ENCODE assay signal across 8 cellular contexts in genomic region chr1:27668808-27669723, GRCh38. TPM values are rescaled to one million over a fixed set of nuclear protein-coding genes. Genes with fewer than 3 reads are reported as not detected.
DNase-seq lines count a peak whose midpoint lies in the region; ATAC-seq and TF ChIP-seq lines count a peak whose summit lies in the region.

No MANE protein-coding gene starts in this region.

- TF ChIP-seq RAD21 in SK-N-SH (IDR thresholded peaks at IDR 0.05; ENCODE audit: low read length) = peak; percentile 74

- H3K9me3 Mint-ChIP-seq in IgD-negative memory B cell = no peaks in the 10 kb centered on the region

- POLR2A ChIA-PET in SK-N-SH (lab: Yijun Ruan, JAX) = no interaction called here

- H3K27me3 ChIP-seq in SK-N-SH (ENCODE audit: insufficient read depth) (no peaks in the 10 kb centered on the region), transverse colon (no peaks in the 10 kb centered on the region)

- WGBS in SK-N-SH (ENCODE audit: low lambda C conversion rate) = 11% methylated on average over 34 of the region's 36 CpGs
- 13 to 40% methylated on average over 9 to 36 of the region's 36 CpGs for WGBS in transverse colon (ENCODE audit: low coverage in 1 of 2), 2 donors

- TF ChIP-seq POLR2A in transverse colon (IDR thresholded peaks at IDR 0.05) = no peak

- peak; percentile 31 for DNase-seq in DMS114 treated with DMSO at 0.1 percent for 48 hours (lab: John Stamatoyannopoulos, UW; ENCODE audit: unreplicated experiment)
- DNase-seq in SK-N-SH = peak; percentile 85
- DNase-seq in activated naive CD4-positive, alpha-beta T cell treated with Interleukin-2 at 50 U/mL for 16 hours = peak; percentile 89
- peak; percentile 88 for DNase-seq in Right ventricle myocardium superior
- peak; percentile 68 to 97 (median 84) for DNase-seq in posterior cingulate gyrus
- DNase-seq in transverse colon = peak; percentile 89

- H3K27ac ChIP-seq in SK-N-SH (ENCODE audit: low read depth in 2 of 2, low read length in 1 of 2) (no peak overlapping the region), transverse colon (peak overlapping the region in 1 of 4 donors; percentile 26)

- H3K4me2 ChIP-seq in SK-N-SH = peak overlapping the region; percentile 86

- H3K4me3 ChIP-seq in SK-N-SH (ENCODE audit: low read depth in 2 of 2, low read length in 1 of 2) (peak overlapping the region; percentile 42 to 63), transverse colon (peak overlapping the region in 3 of 4 donors; percentile 4 to 47 (median 27))

- TF ChIP-seq CTCF in SK-N-SH (IDR thresholded peaks at IDR 0.05) = peak; percentile 73
- peak; percentile 85 to 94 (median 92) for TF ChIP-seq CTCF in transverse colon (IDR thresholded peaks at IDR 0.05)

- H3K27ac Mint-ChIP-seq in IgD-negative memory B cell = peak overlapping the region in 2 of 3 donors; percentile 42 to 89

- H3K4me1 ChIP-seq in SK-N-SH (ENCODE audit: control insufficient read depth in 1 of 2, insufficient read depth in 2 of 2, low read depth in 1 of 2, low read length in 1 of 2) = peaks cover 6 to 20% of the 10 kb centered on the region in 2 experiments; a peak in 3 of 4 replicates
- peaks cover 0 to 35% (median 8%) of the 10 kb centered on the region in 4 donors for H3K4me1 ChIP-seq in transverse colon

- no peaks in the 10 kb centered on the region for H3K9me3 ChIP-seq in SK-N-SH
- H3K9me3 ChIP-seq in transverse colon = no peaks in the 10 kb centered on the region

- no peaks in the 10 kb centered on the region for H4K20me1 ChIP-seq in SK-N-SH (ENCODE audit: insufficient read depth)

- peaks cover 13 to 29% (median 17%) of the 10 kb centered on the region in 3 donors for H3K4me1 Mint-ChIP-seq in IgD-negative memory B cell

- intact Hi-C loops in Right ventricle myocardium superior (cut with DNase I) = loop anchor here (10.0 kb wide), 1 partner anchor 264 kb away; no protein-coding TSS in a partner anchor
- intact Hi-C loops in posterior cingulate gyrus (cut with DNase I) = loop anchor here (1.0 to 10.0 kb wide), 2 partner anchors 56 to 274 kb away; partner anchors contain the start of genes FAM76A and GPR3
- intact Hi-C loops in transverse colon (cut with DNase I; ENCODE audit: low total_unique reads) = no loop called here

- no peaks in the 10 kb centered on the region for H3K79me2 ChIP-seq in SK-N-SH (ENCODE audit: insufficient read depth)

- H3K36me3 ChIP-seq in SK-N-SH (replicated peaks in 1 of 2; ENCODE audit: control insufficient read depth in 1 of 2, insufficient read depth in 2 of 2, low read length in 1 of 2) (no peaks in the 10 kb centered on the region), transverse colon (no peaks in the 10 kb centered on the region)

- no peak overlapping the region for H3K9ac ChIP-seq in SK-N-SH

- H3K27me3 Mint-ChIP-seq in IgD-negative memory B cell = no peaks in the 10 kb centered on the region

- H3K36me3 Mint-ChIP-seq in IgD-negative memory B cell = peaks cover 1% of the 10 kb centered on the region

- ATAC-seq in Right ventricle myocardium superior (ENCODE audit: poor library complexity) = peak; percentile 34
- no peak for ATAC-seq in GM18907 (IDR thresholded peaks at IDR 0.05; ENCODE audit: unreplicated experiment)

- no peaks in the 10 kb centered on the region for H3K9me2 ChIP-seq in SK-N-SH

- peak overlapping the region; percentile 93 for H2AFZ ChIP-seq in SK-N-SH (ENCODE audit: low read depth)

- TF ChIP-seq EP300 in SK-N-SH (IDR thresholded peaks at IDR 0.05; ENCODE audit: borderline replicate concordance in 1 of 2, low read depth in 1 of 2, low read length in 1 of 2) (no peak), transverse colon (IDR thresholded peaks at IDR 0.05; ENCODE audit: low read depth) (no peak)

- CTCF ChIA-PET in SK-N-SH (lab: Yijun Ruan, JAX) = interaction anchor here (0.6 to 18.4 kb wide), 57 partner anchors 8 to 610 kb away, joined by 3 to 526 read pairs (median 4); partner anchors contain the start of genes AHDC1, FAM76A, PPP1R8 and STX12

- H3K4me3 Mint-ChIP-seq in IgD-negative memory B cell = peak overlapping the region; percentile 46 to 81 (median 73)

- in situ Hi-C loops in transverse colon (cut with MboI; ENCODE audit: low pct_ligation_motif_present in 1 of 4, low pct_unique_long_range_greater_than_20kb in 1 of 4, low sequenced_read_pairs in 3 of 4) = loop anchor here in 1 of 4 donors (10.0 kb wide), 1 partner anchor 54 kb away; no protein-coding TSS in a partner anchor

- H3F3A ChIP-seq in SK-N-SH (replicated peaks; ENCODE audit: insufficient read depth) = peaks cover 10% of the 10 kb centered on the region

TF ChIP-seq in SK-N-SH, 30 proteins besides CTCF, POLR2A, EP300 and RAD21:
- TF ChIP-seq MAX (IDR thresholded peaks at IDR 0.05; ENCODE audit: low read depth) (peak; percentile 79), USF1 (IDR thresholded peaks at IDR 0.05; ENCODE audit: borderline replicate concordance, low read depth) (0 out of 2 replicates have a peak, but pooled peaks have one; percentile 26), MXI1 (IDR thresholded peaks at IDR 0.05; ENCODE audit: low read depth, low read length) (peak; percentile 85), SMC3 (IDR thresholded peaks at IDR 0.05; ENCODE audit: low read depth, low read length) (peak; percentile 63), JUND (IDR thresholded peaks at IDR 0.05) (no peak), ZBTB33 (IDR thresholded peaks at IDR 0.05; ENCODE audit: borderline replicate concordance, low read depth) (no peak)

RNA-seq across cellular contexts. Expression of gene IFI6, which starts 2.9 kb away (rescaled TPM):
- polyA plus RNA-seq in IgD-negative memory B cell (68.2 TPM), SK-N-SH (2012; rRNA removed) (29.0 and 35.6 TPM in 2 replicates)
- polyA plus RNA-seq in SK-N-SH (2012; cell fraction: cytosol; rRNA removed) = 19.6 and 33.1 TPM in 2 replicates
- 13.8 and 14.8 TPM in 2 replicates for polyA plus RNA-seq in SK-N-SH (2012; cell fraction: nucleus; rRNA removed)
- total RNA-seq in Right ventricle myocardium superior (29.2 TPM), transverse colon (10 to 100 TPM in 2 of 4 donors, 1 to 10 TPM in 2; 1.2 to 28.1 (median 14.2) TPM)

RNA-seq across cellular contexts. Expression of gene FGR, which starts 34.1 kb away (rescaled TPM):
- polyA plus RNA-seq in IgD-negative memory B cell = 72.0 TPM
- not detected in 2 replicates for polyA plus RNA-seq in SK-N-SH (2012; rRNA removed)
- polyA plus RNA-seq in SK-N-SH (2012; cell fraction: cytosol; rRNA removed) = not detected in 2 replicates
- 0.01 TPM in 1 of 2 replicates, not detected in the other for polyA plus RNA-seq in SK-N-SH (2012; cell fraction: nucleus; rRNA removed)
- 3.7 TPM for total RNA-seq in Right ventricle myocardium superior
- 1 to 10 TPM; 2.2 to 8.8 (median 5.8) TPM for total RNA-seq in transverse colon

RNA-seq across cellular contexts. Expression of gene FAM76A, which starts 56.7 kb away (rescaled TPM):
- 6.5 TPM for polyA plus RNA-seq in IgD-negative memory B cell
- polyA plus RNA-seq in SK-N-SH (2012; rRNA removed) = 2.9 and 4.2 TPM in 2 replicates
- polyA plus RNA-seq in SK-N-SH (2012; cell fraction: cytosol; rRNA removed) = 2.5 and 2.6 TPM in 2 replicates
- 2.7 and 6.0 TPM in 2 replicates for polyA plus RNA-seq in SK-N-SH (2012; cell fraction: nucleus; rRNA removed)
- total RNA-seq in Right ventricle myocardium superior = 9.8 TPM
- 10 to 100 TPM; 10.5 to 29.1 (median 12.5) TPM for total RNA-seq in transverse colon

Comparison
In these comparisons a context has a peak if more than half of its experiments do, and no peak if none do; other contexts are left out.
1. DNase-seq: peak in every context shown above with its lines; median percentile 89 in activated naive CD4-positive, alpha-beta T cell treated with Interleukin-2 at 50 U/mL for 16 hours; 89 in transverse colon; 88 in Right ventricle myocardium superior; 85 in SK-N-SH; 84 in posterior cingulate gyrus; 31 in DMS114 treated with DMSO at 0.1 percent for 48 hours.